Comparison of ENCODE assay signal across 18 cellular contexts in genomic region chr10:133303206-133303605, GRCh38. TPM values are rescaled to one million over a fixed set of nuclear protein-coding genes. Genes with fewer than 3 reads are reported as not detected.
DNase-seq lines count a peak whose midpoint lies in the region; ATAC-seq and TF ChIP-seq lines count a peak whose summit lies in the region.
"Had no signal": no experiment of that assay in that cellular context is flagged by ENCODE, and none has a peak within 500 bp of the region (broad histone marks: within the 10 kb centered on the region; RNA-seq: fewer than 3 reads in every experiment).

No MANE protein-coding gene starts in this region.

- no peaks in the 10 kb centered on the region for H3K27me3 Mint-ChIP-seq in MCF 10A (ENCODE audit: insufficient read depth, unreplicated experiment)
- no peaks in the 10 kb centered on the region for H3K27me3 Mint-ChIP-seq in chondrocyte (ENCODE audit: low read depth)
- no peaks in the 10 kb centered on the region for H3K27me3 Mint-ChIP-seq in memory B cell
- H3K27me3 Mint-ChIP-seq: B cell had no signal

- H3K27me3 ChIP-seq in breast epithelium = no peaks in the 10 kb centered on the region
- H3K27me3 ChIP-seq: BLaER1 treated with 17β-estradiol and CSF1 and Interleukin-3, amounts not matched to agents 10 nM and 100 nM had no signal

- no peak overlapping the region for H3K27ac ChIP-seq in breast epithelium
- H3K27ac ChIP-seq: 22Rv1; BLaER1 treated with 17β-estradiol and CSF1 and Interleukin-3, amounts not matched to agents 10 nM and 100 nM; GM23248 had no signal

- H3K4me3 Mint-ChIP-seq in MCF 10A (ENCODE audit: unreplicated experiment) (no peak overlapping the region), chondrocyte (ENCODE audit: unreplicated experiment) (no peak overlapping the region), memory B cell (no peak overlapping the region)
- H3K4me3 Mint-ChIP-seq: B cell; CD14-positive monocyte; CD4-positive, alpha-beta T cell; CD8-positive, alpha-beta memory T cell had no signal

- no TSS peak for BruUV-seq in MCF 10A (replicated peaks; lab: Mats Ljungman, UMichigan)

- CTCF ChIA-PET in MCF 10A (lab: Yijun Ruan, JAX) = interaction anchor here (0.6 to 1.6 kb wide), 5 partner anchors 11 to 400 kb away, joined by 3 to 10 read pairs (median 3); no protein-coding TSS in a partner anchor

- intact Hi-C loops in MCF 10A (cut with micrococcal nuclease) (no loop called here), breast epithelium (cut with DNase I; ENCODE audit: low total_unique reads) (no loop called here)

- H3K9me3 ChIP-seq in breast epithelium = no peaks in the 10 kb centered on the region
- H3K9me3 ChIP-seq: BLaER1 treated with 17β-estradiol and CSF1 and Interleukin-3, amounts not matched to agents 10 nM and 100 nM had no signal

- H3K27ac Mint-ChIP-seq in MCF 10A (ENCODE audit: low read depth, unreplicated experiment) (peak overlapping the region; percentile 12), chondrocyte (ENCODE audit: unreplicated experiment) (no peak overlapping the region), memory B cell (peak overlapping the region; percentile 51)
- H3K27ac Mint-ChIP-seq: B cell; CD4-positive, alpha-beta T cell had no signal

- H3K36me3 ChIP-seq in breast epithelium = peaks cover 13% of the 10 kb centered on the region

- no peak for ATAC-seq in memory B cell (ENCODE audit: low read depth)
- no peak for ATAC-seq in GM18861 (IDR thresholded peaks at IDR 0.05; ENCODE audit: unreplicated experiment)

- DNase-seq in MCF 10A (ENCODE audit: unreplicated experiment) (no peak), breast epithelium (ENCODE audit: low spot score in 2 of 2) (no peak), chondrocyte (ENCODE audit: low spot score) (peak; percentile 86), memory B cell (ENCODE audit: low spot score in 2 of 2) (no peak), NCI-H2107 (lab: John Stamatoyannopoulos, UW) (no peak)
- DNase-seq: CD4-positive, alpha-beta T cell; CD8-positive, alpha-beta memory T cell; DMS 273 treated with DMSO at 0.1 percent for 48 hours; DND-41; GM23248; H7; HCEC 1CT had no signal

- H3K4me1 Mint-ChIP-seq in MCF 10A (ENCODE audit: insufficient read depth, unreplicated experiment) (peaks cover 18% of the 10 kb centered on the region), chondrocyte (ENCODE audit: low read depth) (peaks cover 28% of the 10 kb centered on the region), memory B cell (peaks cover 23% of the 10 kb centered on the region)

- H3K9me3 Mint-ChIP-seq in MCF 10A (ENCODE audit: unreplicated experiment) (no peaks in the 10 kb centered on the region), chondrocyte (ENCODE audit: low read depth) (no peaks in the 10 kb centered on the region), memory B cell (no peaks in the 10 kb centered on the region)
- H3K9me3 Mint-ChIP-seq: CD4-positive, alpha-beta T cell had no signal

- H3K4me1 ChIP-seq in breast epithelium = peaks cover 0 to 7% of the 10 kb centered on the region in 2 donors

- H3K36me3 Mint-ChIP-seq in MCF 10A (ENCODE audit: insufficient read depth, unreplicated experiment) (peaks cover 59% of the 10 kb centered on the region), chondrocyte (ENCODE audit: low read depth) (peaks cover 25% of the 10 kb centered on the region), memory B cell (peaks cover 30% of the 10 kb centered on the region)

- no peak overlapping the region for H3K4me3 ChIP-seq in breast epithelium
- H3K4me3 ChIP-seq: BLaER1 treated with 17β-estradiol and CSF1 and Interleukin-3, amounts not matched to agents 10 nM and 100 nM; GM23248 had no signal

- no peak for TF ChIP-seq CTCF in MCF 10A (IDR thresholded peaks at IDR 0.05; ENCODE audit: unreplicated experiment)
- no peak for TF ChIP-seq CTCF in breast epithelium (IDR thresholded peaks at IDR 0.05)
- TF ChIP-seq CTCF in chondrocyte (IDR thresholded peaks at IDR 0.05) = no peak

- TF ChIP-seq POLR2A in breast epithelium (IDR thresholded peaks at IDR 0.05) = no peak

- POLR2A ChIA-PET in MCF 10A (lab: Yijun Ruan, JAX) = no interaction called here

RNA-seq across cellular contexts. Expression of gene TUBGCP2, which starts 5.5 kb away (rescaled TPM):
- total RNA-seq in MCF 10A (2022) (95.9 and 96.2 TPM in 2 replicates), breast epithelium (10 to 100 TPM; 33.6 to 40.0 (median 39.5) TPM), chondrocyte (53.2 to 56.2 TPM (median 54.9 TPM) in 3 replicates)

RNA-seq across cellular contexts. Expression of gene ZNF511, which starts 5.5 kb away (rescaled TPM):
- total RNA-seq in MCF 10A (2022) (28.9 and 42.7 TPM in 2 replicates), breast epithelium (10 to 100 TPM; 27.4 to 33.2 (median 32.1) TPM), chondrocyte (25.6 to 33.0 TPM (median 32.7 TPM) in 3 replicates)

RNA-seq across cellular contexts. Expression of gene ADAM8, which starts 26.5 kb away (rescaled TPM):
- total RNA-seq in MCF 10A (2022) (20.2 and 23.2 TPM in 2 replicates), breast epithelium (1 to 10 TPM; 4.6 to 6.6 (median 5.0) TPM), chondrocyte (1.3 to 3.2 TPM (median 2.3 TPM) in 3 replicates)

RNA-seq across cellular contexts. Expression of gene CALY, which starts 33.5 kb away (rescaled TPM):
- total RNA-seq in MCF 10A (2022) (not detected in 2 replicates), breast epithelium (under 1 TPM in 1 of 3 donors, not detected in 2; 0.66 TPM), chondrocyte (7.3 to 13.5 TPM (median 8.9 TPM) in 3 replicates)
- total RNA-seq: B cell, H7 had no signal

RNA-seq across cellular contexts. Expression of gene PRAP1, which starts 44.0 kb away (rescaled TPM):
- total RNA-seq in MCF 10A (2022) (not detected in 2 replicates), breast epithelium (not detected), chondrocyte (not detected in 3 replicates)
- total RNA-seq: B cell; CD4-positive, alpha-beta T cell; CD8-positive, alpha-beta memory T cell; GM23248; H1; H7 had no signal
